17 cellular contexts compared by ENCODE assay signal in genomic region chrX:150935466-150935865, GRCh38. TPM values are rescaled to one million over a fixed set of nuclear protein-coding genes. Genes with fewer than 3 reads are reported as not detected.
DNase-seq lines count a peak whose midpoint lies in the region; ATAC-seq, FAIRE-seq and TF ChIP-seq lines count a peak whose summit lies in the region.
"Had no signal": no experiment of that assay in that cellular context is flagged by ENCODE, and none has a peak within 500 bp of the region (broad histone marks: within the 10 kb centered on the region; RNA-seq: fewer than 3 reads in every experiment).

No MANE protein-coding gene starts in this region.

- no peaks in the 10 kb centered on the region for H3K9me3 Mint-ChIP-seq in astrocyte (ENCODE audit: unreplicated experiment)
- no peaks in the 10 kb centered on the region for H3K9me3 Mint-ChIP-seq in Caco-2 (ENCODE audit: unreplicated experiment)

- H3K4me1 ChIP-seq in astrocyte (ENCODE audit: insufficient read depth, low read length) (no peaks in the 10 kb centered on the region), Caco-2 (no peaks in the 10 kb centered on the region)
- H3K4me1 ChIP-seq: gastrocnemius medialis, prostate gland had no signal

- POLR2A ChIA-PET in Caco-2 (lab: Charles Lee), result no interaction called here

- intact Hi-C loops in Caco-2 (cut with micrococcal nuclease; ENCODE audit: unreplicated experiment), result no loop called here

- H3K36me3 ChIP-seq in astrocyte (ENCODE audit: insufficient read depth, low read length) (no peaks in the 10 kb centered on the region), Caco-2 (ENCODE audit: control insufficient read depth, insufficient read depth, low read length) (no peaks in the 10 kb centered on the region)
- H3K36me3 ChIP-seq: BLaER1 treated with 17β-estradiol and CSF1 and Interleukin-3, amounts not matched to agents 10 nM and 100 nM; gastrocnemius medialis; prostate gland had no signal

- no peaks in the 10 kb centered on the region for H4K20me1 ChIP-seq in astrocyte (ENCODE audit: insufficient read depth, low read length)
- H4K20me1 ChIP-seq: BLaER1 treated with 17β-estradiol and CSF1 and Interleukin-3, amounts not matched to agents 10 nM and 100 nM had no signal

- FAIRE-seq in astrocyte (lab: Jason Lieb, UNC), result no peak
- FAIRE-seq: G401.6, islet of Langerhans had no signal

- H3K79me2 ChIP-seq in astrocyte (ENCODE audit: insufficient read depth, low read length), result no peaks in the 10 kb centered on the region

- CTCF ChIA-PET in Caco-2 (lab: Charles Lee), result interaction anchor here (0.6 kb wide), 1 partner anchor 13 kb away, joined by 3 read pairs; no protein-coding TSS in a partner anchor

- BruUV-seq in Caco-2 (replicated peaks; lab: Mats Ljungman, UMichigan), result no TSS peak

- no peak overlapping the region for H3K4me3 ChIP-seq in AG10803 (ENCODE audit: low read length)
- H3K4me3 ChIP-seq in astrocyte (ENCODE audit: insufficient read depth, low read depth, low read length), result no peak overlapping the region
- no peak overlapping the region for H3K4me3 ChIP-seq in Caco-2 (ENCODE audit: low read depth, low read length)
- H3K4me3 ChIP-seq: BLaER1 treated with 17β-estradiol and CSF1 and Interleukin-3, amounts not matched to agents 10 nM and 100 nM; gastrocnemius medialis; prostate gland had no signal

- DNase-seq in AG10803 (ENCODE audit: low read depth) (peak; percentile 88), HS-27A (ENCODE audit: low read depth) (peak; percentile 17), astrocyte (ENCODE audit: low read depth) (peak; percentile 62), glomerular visceral epithelial cell (ENCODE audit: extremely low spot score) (peak; percentile 18), Caco-2 (no peak)
- no peak for DNase-seq in stimulated activated CD4-positive, alpha-beta T cell treated with anti-CD3 and anti-CD28 coated beads, Interleukin-2, amount 100 ng/mL, for 48 hours
- DNase-seq: activated naive CD4-positive, alpha-beta T cell treated with anti-CD3 and anti-CD28 coated beads, Interleukin-2, amount 50 U/mL, for 16 hours; gastrocnemius medialis; NCI-H748 treated with DMSO at 0.1 percent for 48 hours; stimulated activated naive CD4-positive, alpha-beta T cell had no signal

- H3K4me3 Mint-ChIP-seq in astrocyte (ENCODE audit: unreplicated experiment) (no peak overlapping the region), Caco-2 (ENCODE audit: unreplicated experiment) (no peak overlapping the region)
- H3K4me3 Mint-ChIP-seq: dendritic cell treated with granulocyte-macrophage colony-stimulating factor and Interleukin-4, amounts not matched to agents 40 ng/mL and 50 ng/mL, for 4 days had no signal

- H3K27me3 ChIP-seq in astrocyte (ENCODE audit: insufficient read depth, low read length) (no peaks in the 10 kb centered on the region), Caco-2 (replicated peaks; ENCODE audit: control insufficient read depth, insufficient read depth, low read length) (no peaks in the 10 kb centered on the region)
- H3K27me3 ChIP-seq: gastrocnemius medialis had no signal

- H3K27me3 Mint-ChIP-seq in astrocyte (ENCODE audit: low read depth, unreplicated experiment), result no peaks in the 10 kb centered on the region
- no peaks in the 10 kb centered on the region for H3K27me3 Mint-ChIP-seq in Caco-2 (ENCODE audit: insufficient read depth, unreplicated experiment)

- no peak overlapping the region for H3K9ac ChIP-seq in astrocyte (ENCODE audit: low read length)
- H3K9ac ChIP-seq: BLaER1 treated with 17β-estradiol and CSF1 and Interleukin-3, amounts not matched to agents 10 nM and 100 nM had no signal

- H3K36me3 Mint-ChIP-seq in astrocyte (ENCODE audit: low read depth, unreplicated experiment), result no peaks in the 10 kb centered on the region
- peaks cover 5% of the 10 kb centered on the region for H3K36me3 Mint-ChIP-seq in Caco-2 (ENCODE audit: insufficient read depth, unreplicated experiment)

- H3K4me1 Mint-ChIP-seq in astrocyte (ENCODE audit: low read depth, unreplicated experiment) (peaks cover 6% of the 10 kb centered on the region), Caco-2 (ENCODE audit: low read depth, unreplicated experiment) (peaks cover 6% of the 10 kb centered on the region)

- H3K4me2 ChIP-seq in astrocyte (ENCODE audit: low read length), result no peak overlapping the region
- H3K4me2 ChIP-seq: BLaER1 treated with 17β-estradiol and CSF1 and Interleukin-3, amounts not matched to agents 10 nM and 100 nM had no signal

- TF ChIP-seq CTCF in AG10803 (conservative IDR thresholded peaks at IDR 0.05; ENCODE audit: low read length) (no peak), astrocyte (IDR thresholded peaks at IDR 0.05; ENCODE audit: insufficient read depth, low read depth, low read length) (no peak), Caco-2 (IDR thresholded peaks at IDR 0.05; ENCODE audit: insufficient read depth in 1 of 2, low read depth in 1 of 2, low read length in 1 of 2, severe bottlenecking in 1 of 2, unreplicated experiment in 1 of 2) (no peak)

- ATAC-seq in GM21529 (IDR thresholded peaks at IDR 0.05; ENCODE audit: unreplicated experiment) (no peak), HG03520 (IDR thresholded peaks at IDR 0.05; ENCODE audit: unreplicated experiment) (no peak)

- H3K9me3 ChIP-seq in astrocyte (ENCODE audit: insufficient read depth, low read depth, low read length) (no peaks in the 10 kb centered on the region), Caco-2 (no peaks in the 10 kb centered on the region)
- H3K9me3 ChIP-seq: gastrocnemius medialis, prostate gland had no signal

- H3K27ac ChIP-seq in astrocyte (ENCODE audit: low read depth, low read length), result no peak overlapping the region
- H3K27ac ChIP-seq: BLaER1 treated with 17β-estradiol and CSF1 and Interleukin-3, amounts not matched to agents 10 nM and 100 nM; gastrocnemius medialis; prostate gland had no signal

- no peak overlapping the region for H2AFZ ChIP-seq in astrocyte (ENCODE audit: low read depth, low read length)

- H3K27ac Mint-ChIP-seq in astrocyte (ENCODE audit: unreplicated experiment) (no peak overlapping the region), Caco-2 (ENCODE audit: unreplicated experiment) (no peak overlapping the region)
- H3K27ac Mint-ChIP-seq: dendritic cell treated with granulocyte-macrophage colony-stimulating factor and Interleukin-4, amounts not matched to agents 40 ng/mL and 50 ng/mL, for 4 days had no signal

RNA-seq across cellular contexts. Expression of gene CD99L2, which starts 37.0 kb away (rescaled TPM):
- 38.4 and 41.2 TPM in 2 replicates for total RNA-seq in astrocyte
- total RNA-seq in Caco-2 (2022), result 8.6 and 9.3 TPM in 2 replicates

RNA-seq across cellular contexts. Expression of gene HMGB3, which starts 47.7 kb away (rescaled TPM):
- total RNA-seq in astrocyte (25.8 and 34.7 TPM in 2 replicates), Caco-2 (2022) (90.3 and 115 TPM in 2 replicates)

Comparison
In these comparisons a context has a peak if more than half of its experiments do, and no peak if none do; other contexts are left out.
1. DNase-seq: peak in AG10803 (single experiment), HS-27A (single experiment), astrocyte (single experiment) and glomerular visceral epithelial cell (single experiment); none in Caco-2 (0 of 2) and stimulated activated CD4-positive, alpha-beta T cell treated with anti-CD3 and anti-CD28 coated beads, Interleukin-2, amount 100 ng/mL, for 48 hours (0 of 2).